19 cellular contexts compared by ENCODE assay signal in genomic region chr9:131992906-131993657, GRCh38.
DNase-seq lines count a peak whose midpoint lies in the region; ATAC-seq and TF ChIP-seq lines count a peak whose summit lies in the region.
"Had no signal": no experiment of that assay in that cellular context is flagged by ENCODE, and none has a peak within 500 bp of the region (broad histone marks: within the 10 kb centered on the region; RNA-seq: fewer than 3 reads in every experiment).

No MANE protein-coding gene starts in this region.

- no peak for TF ChIP-seq POLR2A in IMR-90 (IDR thresholded peaks at IDR 0.05; ENCODE audit: low read depth, low read length)

- H3K36me3 Mint-ChIP-seq in glutamatergic neuron (ENCODE audit: unreplicated experiment) (no peaks in the 10 kb centered on the region), neural progenitor cell (peaks cover 8% of the 10 kb centered on the region), natural killer cell (no peaks in the 10 kb centered on the region)

- intact Hi-C loops in IMR-90 (cut with micrococcal nuclease) (no loop called here), natural killer cell (cut with micrococcal nuclease) (no loop called here)

- H3K9me3 ChIP-seq in IMR-90 (ENCODE audit: control insufficient read depth, insufficient read depth, low read length) (peaks cover 6% of the 10 kb centered on the region), SJCRH30 (replicated peaks) (peaks cover 16% of the 10 kb centered on the region), neural progenitor cell (ENCODE audit: low read depth) (no peaks in the 10 kb centered on the region)
- H3K9me3 ChIP-seq: A549, SJSA1 had no signal

- BruUV-seq in IMR-90 (replicated peaks; lab: Mats Ljungman, UMichigan) = no TSS peak

- H2AFZ ChIP-seq in IMR-90 (replicated peaks; ENCODE audit: low read length, poor library complexity) (no peak overlapping the region), neural progenitor cell (replicated peaks) (no peak overlapping the region)

- no peaks in the 10 kb centered on the region for H3K79me2 ChIP-seq in neural progenitor cell (ENCODE audit: low read depth)

- H4K8ac ChIP-seq in IMR-90 (ENCODE audit: low read depth in 2 of 2, low read length in 2 of 2) = no peak overlapping the region

- H3K4ac ChIP-seq in IMR-90 (ENCODE audit: low read depth, low read length) = no peak overlapping the region

- H3K56ac ChIP-seq in IMR-90 (ENCODE audit: extremely low read depth, insufficient read depth, low read length) = no peak overlapping the region

- H3K27ac Mint-ChIP-seq in glutamatergic neuron (ENCODE audit: unreplicated experiment) = peak overlapping the region; percentile 22
- H3K27ac Mint-ChIP-seq in neural progenitor cell = peak overlapping the region; percentile 17
- H3K27ac Mint-ChIP-seq in natural killer cell = no peak overlapping the region
- H3K27ac Mint-ChIP-seq: B cell, CD14-positive monocyte, IgD-negative memory B cell had no signal

- H2BK5ac ChIP-seq in IMR-90 (ENCODE audit: low read depth, low read length, poor library complexity, severe bottlenecking) = no peak overlapping the region

- no peaks in the 10 kb centered on the region for H3F3A ChIP-seq in neural progenitor cell (ENCODE audit: low read depth)

- H3K4me3 Mint-ChIP-seq in glutamatergic neuron (ENCODE audit: unreplicated experiment) (no peak overlapping the region), neural progenitor cell (no peak overlapping the region), natural killer cell (no peak overlapping the region)
- H3K4me3 Mint-ChIP-seq: B cell, CD14-positive monocyte, IgD-negative memory B cell had no signal

- no peak overlapping the region for H2AK5ac ChIP-seq in IMR-90 (ENCODE audit: low read depth, low read length)

- ATAC-seq in IMR-90 (ENCODE audit: low read depth) = peak; percentile 53
- no peak for ATAC-seq in natural killer cell
- no peak for ATAC-seq in HG02642 (IDR thresholded peaks at IDR 0.05; ENCODE audit: poor library complexity, unreplicated experiment)
- ATAC-seq: A549, HCT116, Panc1 had no signal

- H3K27me3 ChIP-seq in IMR-90 (ENCODE audit: control insufficient read depth, insufficient read depth, low read length) (no peaks in the 10 kb centered on the region), SJCRH30 (no peaks in the 10 kb centered on the region), neural progenitor cell (no peaks in the 10 kb centered on the region)
- H3K27me3 ChIP-seq: SJSA1 had no signal

- H2BK20ac ChIP-seq in IMR-90 (ENCODE audit: low read depth, low read length) = no peak overlapping the region

- TF ChIP-seq CTCF in IMR-90 (conservative IDR thresholded peaks at IDR 0.05; ENCODE audit: low read depth, low read length) (no peak), glutamatergic neuron (IDR thresholded peaks at IDR 0.05; ENCODE audit: partially characterized antibody, unreplicated experiment) (no peak), neural progenitor cell (IDR thresholded peaks at IDR 0.05) (no peak), natural killer cell (IDR thresholded peaks at IDR 0.05) (no peak)

- H3K79me1 ChIP-seq in IMR-90 (ENCODE audit: low read depth in 1 of 2, low read length in 2 of 2) = peaks cover 51 to 76% of the 10 kb centered on the region in 2 experiments

- H3K9me3 Mint-ChIP-seq in glutamatergic neuron (ENCODE audit: unreplicated experiment) = peaks cover 4% of the 10 kb centered on the region
- H3K9me3 Mint-ChIP-seq in neural progenitor cell = no peaks in the 10 kb centered on the region
- no peaks in the 10 kb centered on the region for H3K9me3 Mint-ChIP-seq in natural killer cell
- H3K9me3 Mint-ChIP-seq: CD14-positive monocyte, IgD-negative memory B cell had no signal

- H4K20me1 ChIP-seq in IMR-90 (ENCODE audit: insufficient read depth, low read length) = peaks cover 4% of the 10 kb centered on the region; the same call in 1 of the 2 replicates
- H4K20me1 ChIP-seq in neural progenitor cell (ENCODE audit: low read depth) = peaks cover 8% of the 10 kb centered on the region

- H3K4me1 Mint-ChIP-seq in glutamatergic neuron (ENCODE audit: low read depth, unreplicated experiment) (peaks cover 19% of the 10 kb centered on the region), neural progenitor cell (peaks cover 2% of the 10 kb centered on the region), natural killer cell (peaks cover 0 to 10% of the 10 kb centered on the region in 2 donors)
- H3K4me1 Mint-ChIP-seq: B cell, CD14-positive monocyte had no signal

- peak overlapping the region; percentile 12; the same call in 1 of the 2 replicates for H4K91ac ChIP-seq in IMR-90 (ENCODE audit: insufficient read depth, low read depth, low read length)

- peak; percentile 31 for DNase-seq in IMR-90
- DNase-seq in SJCRH30 = peak; percentile 95 to 96
- peak; percentile 51 for DNase-seq in glutamatergic neuron
- peak; percentile 47 for DNase-seq in neural progenitor cell (ENCODE audit: low spot score)
- no peak for DNase-seq in natural killer cell
- no peak for DNase-seq in OCI-M1 (lab: John Stamatoyannopoulos, UW)
- DNase-seq: GOT3; NCI-H1417; NCI-H187; NCI-H748 treated with DMSO at 0.1 percent for 48 hours; NK-92 treated with Interleukin-12 subunit alpha and Interleukin-12 subunit beta, amount 100 ng/mL, for 24 hours had no signal

- no peak overlapping the region for H2BK15ac ChIP-seq in IMR-90 (ENCODE audit: low read depth, low read length)

- H3K9ac ChIP-seq in IMR-90 (ENCODE audit: low read depth, low read length) (no peak overlapping the region), neural progenitor cell (no peak overlapping the region)

- 51% methylated on average over 4 of the region's 10 CpGs; no CpG with 5 or more reads in 1 of the 2 experiments for WGBS in IMR-90 (ENCODE audit: extremely low coverage in 2 of 2, insufficient read length in 1 of 2), 2 experiments

- H2BK120ac ChIP-seq in IMR-90 (ENCODE audit: low read depth, low read length) = no peak overlapping the region

- CTCF ChIA-PET in IMR-90 (lab: Yijun Ruan, JAX) = interaction anchor here (0.6 kb wide), 1 partner anchor 243 kb away, joined by 3 read pairs; no protein-coding TSS in a partner anchor

- POLR2A ChIA-PET in IMR-90 (lab: Charles Lee; ENCODE audit: unreplicated experiment) = no interaction called here

- no peak overlapping the region for H3K4me2 ChIP-seq in IMR-90 (ENCODE audit: low read depth, low read length)
- no peak overlapping the region for H3K4me2 ChIP-seq in neural progenitor cell
- H3K4me2 ChIP-seq: A549 had no signal

- in situ Hi-C loops in IMR-90 (cut with MboI; ENCODE audit: low sequenced_read_pairs) = no loop called here

- no peak overlapping the region for H3K18ac ChIP-seq in IMR-90 (ENCODE audit: low read depth, low read length)

- dilution Hi-C loops in IMR-90 (cut with HindIII; ENCODE audit: low sequenced_read_pairs, unreplicated experiment) = no loop called here

- H3K27ac ChIP-seq in IMR-90 (ENCODE audit: insufficient read depth, low read length) (no peak overlapping the region), SJCRH30 (peak overlapping the region; percentile 83), neural progenitor cell (no peak overlapping the region)
- H3K27ac ChIP-seq: A549, SJSA1 had no signal

- no peak overlapping the region for H3K4me3 ChIP-seq in IMR-90 (ENCODE audit: insufficient read depth, low read depth, low read length)
- H3K4me3 ChIP-seq in SJCRH30 = no peak overlapping the region
- no peak overlapping the region for H3K4me3 ChIP-seq in neural progenitor cell
- H3K4me3 ChIP-seq: A549, SJSA1 had no signal

- H3K23ac ChIP-seq in IMR-90 (ENCODE audit: low read depth, low read length) = 0 out of 2 replicates have a peak overlapping the region, but pooled peaks have one; percentile 15

- peaks cover 3% of the 10 kb centered on the region for H3K9me1 ChIP-seq in IMR-90 (ENCODE audit: insufficient read depth, low read length)

- H2AK9ac ChIP-seq in IMR-90 (replicated peaks; ENCODE audit: low read depth, low read length, poor library complexity) = peak overlapping the region; percentile 15

- H4K5ac ChIP-seq in IMR-90 (ENCODE audit: low read depth, low read length) = no peak overlapping the region

- H3K36me3 ChIP-seq in IMR-90 (ENCODE audit: control insufficient read depth, insufficient read depth, low read length) (peaks cover 4% of the 10 kb centered on the region; the same call in 1 of the 2 replicates), SJCRH30 (peaks cover 17% of the 10 kb centered on the region), neural progenitor cell (no peaks in the 10 kb centered on the region)

- no peak for TF ChIP-seq RAD21 in IMR-90 (IDR thresholded peaks at IDR 0.05; ENCODE audit: low read length)

- peaks cover 3% of the 10 kb centered on the region for H3K27me3 Mint-ChIP-seq in glutamatergic neuron (ENCODE audit: unreplicated experiment)
- no peaks in the 10 kb centered on the region for H3K27me3 Mint-ChIP-seq in neural progenitor cell (ENCODE audit: insufficient read depth, low read depth)
- H3K27me3 Mint-ChIP-seq in natural killer cell (ENCODE audit: low read depth in 2 of 2) = no peaks in the 10 kb centered on the region
- H3K27me3 Mint-ChIP-seq: B cell, IgD-negative memory B cell had no signal

- H3K14ac ChIP-seq in IMR-90 (replicated peaks; ENCODE audit: low read depth, low read length) = 0 out of 2 replicates have a peak overlapping the region, but pooled peaks have one; percentile 13

- H3K4me1 ChIP-seq in IMR-90 (ENCODE audit: control insufficient read depth, insufficient read depth, low read length) (peaks cover 5% of the 10 kb centered on the region), SJCRH30 (peaks cover 34% of the 10 kb centered on the region), neural progenitor cell (peaks cover 8% of the 10 kb centered on the region)

TF ChIP-seq in IMR-90, 13 proteins besides CTCF, POLR2A, EP300 and RAD21:
- TF ChIP-seq USF2 (IDR thresholded peaks at IDR 0.05; ENCODE audit: low read depth, low read length) (0 out of 2 replicates have a peak, but pooled peaks have one; percentile 10), MXI1 (IDR thresholded peaks at IDR 0.05; ENCODE audit: borderline replicate concordance, low read depth, low read length) (no peak)

Comparison
In these comparisons a context has a peak if more than half of its experiments do, and no peak if none do; other contexts are left out.
1. DNase-seq: peak in IMR-90 (single experiment), SJCRH30 (2 of 2), glutamatergic neuron (single experiment) and neural progenitor cell (single experiment); none in natural killer cell (single experiment) and OCI-M1 (single experiment).
2. H3K27ac Mint-ChIP-seq: peak in glutamatergic neuron (single experiment) and neural progenitor cell (single experiment); none in natural killer cell (0 of 2).